ENCODE assay signal across 1 cellular context in the genomic region with DNA sequence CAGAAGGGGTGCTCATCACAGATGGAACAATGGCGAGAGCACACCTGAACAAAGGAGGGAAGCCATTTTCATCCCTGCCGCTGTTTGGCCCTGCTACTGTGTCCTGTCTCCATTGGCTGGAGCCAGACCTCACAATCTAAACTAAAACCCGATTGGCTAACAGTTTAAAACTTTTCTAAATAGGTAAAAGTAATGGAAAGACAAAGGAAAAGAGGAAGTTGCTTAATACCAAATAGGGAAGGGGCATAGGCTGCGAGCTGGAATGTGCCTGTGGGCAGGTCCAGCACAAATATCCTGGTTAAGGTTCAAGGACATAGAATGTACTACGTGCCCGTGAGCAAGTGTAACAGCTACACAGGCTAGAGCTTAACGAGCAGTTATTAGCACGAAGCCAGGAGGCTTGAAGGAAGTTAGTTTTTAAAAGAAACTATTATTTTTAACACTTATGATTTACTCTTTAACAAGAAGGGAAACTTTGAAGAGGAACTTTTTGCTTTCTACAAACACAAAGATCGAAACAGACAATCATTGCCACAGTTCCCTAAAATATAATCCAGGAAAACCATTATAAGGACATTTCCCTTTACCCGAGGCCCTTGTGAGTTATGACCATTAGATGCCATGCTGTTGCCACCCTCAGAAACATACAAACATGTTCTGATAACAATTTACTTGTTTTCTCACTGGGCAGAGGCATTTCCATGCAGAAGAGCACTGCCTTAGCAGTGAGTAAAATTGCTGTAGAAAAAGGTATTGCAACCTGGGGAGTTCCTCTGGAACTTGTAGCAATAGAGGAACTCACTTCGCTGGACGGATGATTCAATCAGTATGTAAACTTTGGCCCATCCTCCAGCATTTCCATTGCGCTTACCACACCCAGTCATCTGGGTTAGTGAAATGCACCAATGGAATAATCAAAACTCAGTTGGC.
TF ChIP-seq lines count a peak whose summit lies in the region.

No MANE protein-coding gene starts in this region.

TF ChIP-seq in liver, 16 proteins besides CTCF, POLR2A, EP300 and RAD21 (continued from another document):
- TF ChIP-seq, protein P1, sequence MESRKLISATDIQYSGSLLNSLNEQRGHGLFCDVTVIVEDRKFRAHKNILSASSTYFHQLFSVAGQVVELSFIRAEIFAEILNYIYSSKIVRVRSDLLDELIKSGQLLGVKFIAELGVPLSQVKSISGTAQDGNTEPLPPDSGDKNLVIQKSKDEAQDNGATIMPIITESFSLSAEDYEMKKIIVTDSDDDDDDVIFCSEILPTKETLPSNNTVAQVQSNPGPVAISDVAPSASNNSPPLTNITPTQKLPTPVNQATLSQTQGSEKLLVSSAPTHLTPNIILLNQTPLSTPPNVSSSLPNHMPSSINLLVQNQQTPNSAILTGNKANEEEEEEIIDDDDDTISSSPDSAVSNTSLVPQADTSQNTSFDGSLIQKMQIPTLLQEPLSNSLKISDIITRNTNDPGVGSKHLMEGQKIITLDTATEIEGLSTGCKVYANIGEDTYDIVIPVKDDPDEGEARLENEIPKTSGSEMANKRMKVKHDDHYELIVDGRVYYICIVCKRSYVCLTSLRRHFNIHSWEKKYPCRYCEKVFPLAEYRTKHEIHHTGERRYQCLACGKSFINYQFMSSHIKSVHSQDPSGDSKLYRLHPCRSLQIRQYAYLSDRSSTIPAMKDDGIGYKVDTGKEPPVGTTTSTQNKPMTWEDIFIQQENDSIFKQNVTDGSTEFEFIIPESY (IDR thresholded peaks at IDR 0.05), result peak; percentile 72
- TF ChIP-seq, protein P2, sequence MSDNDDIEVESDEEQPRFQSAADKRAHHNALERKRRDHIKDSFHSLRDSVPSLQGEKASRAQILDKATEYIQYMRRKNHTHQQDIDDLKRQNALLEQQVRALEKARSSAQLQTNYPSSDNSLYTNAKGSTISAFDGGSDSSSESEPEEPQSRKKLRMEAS (IDR thresholded peaks at IDR 0.05), result peak; percentile 98
- TF ChIP-seq HNF4G (IDR thresholded peaks at IDR 0.05) (no peak), EGR1 (IDR thresholded peaks at IDR 0.05; ENCODE audit: low read depth in 2 of 2) (peak; percentile 44 to 91), YY1 (IDR thresholded peaks at IDR 0.05) (peak; percentile 89), HNF4A (conservative IDR thresholded peaks at IDR 0.05) (peak; percentile 75 to 86), JUND (IDR thresholded peaks at IDR 0.05) (peak in 1 of 2 donors; percentile 27), TAF1 (conservative IDR thresholded peaks at IDR 0.05) (no peak), GABPA (IDR thresholded peaks at IDR 0.05 in 1 of 2, conservative IDR thresholded peaks at IDR 0.05 in 1 of 2) (peak; percentile 17 to 77), RXRA (IDR thresholded peaks at IDR 0.05) (peak; percentile 55 to 86), FOXA2 (IDR thresholded peaks at IDR 0.05) (peak; percentile 27), FOXA1 (IDR thresholded peaks at IDR 0.05) (no peak), NR2F2 (IDR thresholded peaks at IDR 0.05) (no peak)
- TF ChIP-seq, protein P3, sequence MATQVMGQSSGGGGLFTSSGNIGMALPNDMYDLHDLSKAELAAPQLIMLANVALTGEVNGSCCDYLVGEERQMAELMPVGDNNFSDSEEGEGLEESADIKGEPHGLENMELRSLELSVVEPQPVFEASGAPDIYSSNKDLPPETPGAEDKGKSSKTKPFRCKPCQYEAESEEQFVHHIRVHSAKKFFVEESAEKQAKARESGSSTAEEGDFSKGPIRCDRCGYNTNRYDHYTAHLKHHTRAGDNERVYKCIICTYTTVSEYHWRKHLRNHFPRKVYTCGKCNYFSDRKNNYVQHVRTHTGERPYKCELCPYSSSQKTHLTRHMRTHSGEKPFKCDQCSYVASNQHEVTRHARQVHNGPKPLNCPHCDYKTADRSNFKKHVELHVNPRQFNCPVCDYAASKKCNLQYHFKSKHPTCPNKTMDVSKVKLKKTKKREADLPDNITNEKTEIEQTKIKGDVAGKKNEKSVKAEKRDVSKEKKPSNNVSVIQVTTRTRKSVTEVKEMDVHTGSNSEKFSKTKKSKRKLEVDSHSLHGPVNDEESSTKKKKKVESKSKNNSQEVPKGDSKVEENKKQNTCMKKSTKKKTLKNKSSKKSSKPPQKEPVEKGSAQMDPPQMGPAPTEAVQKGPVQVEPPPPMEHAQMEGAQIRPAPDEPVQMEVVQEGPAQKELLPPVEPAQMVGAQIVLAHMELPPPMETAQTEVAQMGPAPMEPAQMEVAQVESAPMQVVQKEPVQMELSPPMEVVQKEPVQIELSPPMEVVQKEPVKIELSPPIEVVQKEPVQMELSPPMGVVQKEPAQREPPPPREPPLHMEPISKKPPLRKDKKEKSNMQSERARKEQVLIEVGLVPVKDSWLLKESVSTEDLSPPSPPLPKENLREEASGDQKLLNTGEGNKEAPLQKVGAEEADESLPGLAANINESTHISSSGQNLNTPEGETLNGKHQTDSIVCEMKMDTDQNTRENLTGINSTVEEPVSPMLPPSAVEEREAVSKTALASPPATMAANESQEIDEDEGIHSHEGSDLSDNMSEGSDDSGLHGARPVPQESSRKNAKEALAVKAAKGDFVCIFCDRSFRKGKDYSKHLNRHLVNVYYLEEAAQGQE (IDR thresholded peaks at IDR 0.05), result peak; percentile 70
- TF ChIP-seq, protein P4, sequence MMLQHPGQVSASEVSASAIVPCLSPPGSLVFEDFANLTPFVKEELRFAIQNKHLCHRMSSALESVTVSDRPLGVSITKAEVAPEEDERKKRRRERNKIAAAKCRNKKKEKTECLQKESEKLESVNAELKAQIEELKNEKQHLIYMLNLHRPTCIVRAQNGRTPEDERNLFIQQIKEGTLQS (IDR thresholded peaks at IDR 0.05), result peak; percentile 50
